Comparison of ENCODE assay signal across 16 cellular contexts in genomic region chr4:15658136-15658535, GRCh38.
"Had no signal": no experiment of that assay in that cellular context is flagged by ENCODE, and none has a peak within 500 bp of the region (broad histone marks: within the 10 kb centered on the region; RNA-seq: fewer than 3 reads in every experiment).

No MANE protein-coding gene starts in this region.

- DNase-seq: activated CD4-positive, alpha-beta T cell treated with anti-CD3 and anti-CD28 coated beads, Interleukin-2, amount 50 U/mL, for 48 hours; activated CD4-positive, CD25-positive, alpha-beta regulatory T cell treated with anti-CD3 and anti-CD28 coated beads, Interleukin-2, amount 50 U/mL, for 72 hours; activated CD8-positive, alpha-beta memory T cell treated with anti-CD3 and anti-CD28 coated beads, Interleukin-2, amount 10 ng/mL, durations not matched to agents 7 days and 5 days; activated effector memory CD4-positive, alpha-beta T cell treated with anti-CD3 and anti-CD28 coated beads, Interleukin-2, amount 50 U/mL, for 16 hours; activated naive CD8-positive, alpha-beta T cell treated with anti-CD3 and anti-CD28 coated beads, Interleukin-2, amount 10 ng/mL, durations not matched to agents 7 days and 5 days; activated T-cell treated with anti-CD3 and anti-CD28 coated beads, Interleukin-2, amount 50 U/mL, for 4 hours; aorta; effector CD4-positive, alpha-beta T cell; left ventricle myocardium superior; posterior cingulate gyrus; right cardiac atrium; stimulated activated CD4-positive, alpha-beta T cell treated with anti-CD3 and anti-CD28 coated beads, Interleukin-2, amount 100 ng/mL, for 24 hours; stimulated activated naive CD8-positive, alpha-beta T cell treated with anti-CD3 and anti-CD28 coated beads, Interleukin-15, Interleukin-2, amounts not matched to agents 100 U/mL and 50 U/mL, for 24 hours; SW 1271; testis had no signal

- H3K9me3 Mint-ChIP-seq: activated naive CD8-positive, alpha-beta T cell treated with anti-CD3 and anti-CD28 coated beads, Interleukin-2, amount 10 ng/mL, durations not matched to agents 7 days and 5 days; activated T-cell treated with anti-CD3 and anti-CD28 coated beads, Interleukin-2, amount 50 U/mL, for 4 hours had no signal

- H3K4me3 Mint-ChIP-seq: activated CD8-positive, alpha-beta memory T cell treated with anti-CD3 and anti-CD28 coated beads, Interleukin-2, amount 10 ng/mL, durations not matched to agents 7 days and 5 days; activated naive CD8-positive, alpha-beta T cell treated with anti-CD3 and anti-CD28 coated beads, Interleukin-2, amount 10 ng/mL, durations not matched to agents 7 days and 5 days; activated T-cell treated with anti-CD3 and anti-CD28 coated beads, Interleukin-2, amount 50 U/mL, for 4 hours had no signal

- H3K9me3 ChIP-seq: gastroesophageal sphincter, testis had no signal

- H3K27ac Mint-ChIP-seq: activated CD8-positive, alpha-beta memory T cell treated with anti-CD3 and anti-CD28 coated beads, Interleukin-2, amount 10 ng/mL, durations not matched to agents 7 days and 5 days; activated naive CD8-positive, alpha-beta T cell treated with anti-CD3 and anti-CD28 coated beads, Interleukin-2, amount 10 ng/mL, durations not matched to agents 7 days and 5 days had no signal

- ATAC-seq: activated CD8-positive, alpha-beta memory T cell treated with anti-CD3 and anti-CD28 coated beads, Interleukin-2, amount 10 ng/mL, durations not matched to agents 7 days and 5 days; activated T-cell treated with anti-CD3 and anti-CD28 coated beads, Interleukin-2, amount 50 U/mL, for 4 hours; gastroesophageal sphincter; left ventricle myocardium superior; right cardiac atrium; stimulated activated naive CD8-positive, alpha-beta T cell treated with anti-CD3 and anti-CD28 coated beads, Interleukin-15, Interleukin-2, amounts not matched to agents 100 U/mL and 50 U/mL, for 24 hours had no signal

- H3K36me3 ChIP-seq: gastroesophageal sphincter had no signal

- H3K4me3 ChIP-seq: gastroesophageal sphincter, testis had no signal

- H3K27ac ChIP-seq: gastroesophageal sphincter had no signal

- H3K27me3 Mint-ChIP-seq: activated CD8-positive, alpha-beta memory T cell treated with anti-CD3 and anti-CD28 coated beads, Interleukin-2, amount 10 ng/mL, durations not matched to agents 7 days and 5 days; activated naive CD8-positive, alpha-beta T cell treated with anti-CD3 and anti-CD28 coated beads, Interleukin-2, amount 10 ng/mL, durations not matched to agents 7 days and 5 days had no signal

- H3K27me3 ChIP-seq: gastroesophageal sphincter, testis had no signal
